ENCODE assay signal across 17 cellular contexts in the genomic region with DNA sequence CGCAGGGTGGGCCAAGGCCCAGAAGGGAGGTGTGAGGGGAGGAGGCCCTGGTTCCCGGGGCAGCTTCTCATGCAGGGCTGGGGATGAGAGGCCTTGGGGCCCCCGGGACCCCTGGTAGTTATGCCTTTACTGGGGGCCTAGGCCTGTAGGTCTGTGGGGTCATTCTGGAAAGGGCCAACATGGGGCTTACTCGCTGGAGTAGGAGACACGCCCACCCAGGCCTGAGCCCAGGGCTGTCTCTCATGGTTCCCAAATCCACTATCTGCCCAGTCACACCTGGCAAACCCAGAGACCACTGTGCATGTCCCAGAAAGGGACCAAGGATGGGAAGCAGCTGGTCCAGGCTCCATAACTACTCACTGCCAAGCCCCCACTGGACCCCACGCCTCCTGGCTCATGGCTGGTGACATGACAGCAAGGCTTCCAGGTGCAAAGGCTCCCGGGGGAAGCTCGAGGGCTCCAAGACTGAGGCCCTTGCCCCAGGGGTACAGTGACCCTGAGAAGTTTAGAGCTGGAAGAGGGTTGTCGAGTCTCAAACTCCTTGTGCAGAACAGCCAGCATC.
DNase-seq lines count a peak whose midpoint lies in the region; ATAC-seq and FAIRE-seq lines count a peak whose summit lies in the region.
"Had no signal": no experiment of that assay in that cellular context is flagged by ENCODE, and none has a peak within 500 bp of the region (broad histone marks: within the 10 kb centered on the region; RNA-seq: fewer than 3 reads in every experiment).

No MANE protein-coding gene starts in this region.

- H3K9me3 ChIP-seq in neuronal stem cell (replicated peaks in 1 of 2; ENCODE audit: control insufficient read depth in 2 of 2, insufficient read depth in 1 of 2, low read depth in 1 of 2, low read length in 2 of 2) (no peaks in the 10 kb centered on the region), small intestine (ENCODE audit: control insufficient read depth, low read depth) (no peaks in the 10 kb centered on the region)

- DNase-seq in activated naive CD8-positive, alpha-beta T cell treated with anti-CD3 and anti-CD28 coated beads, Interleukin-2, amount 10 ng/mL, durations not matched to agents 7 days and 5 days: no peak
- DNase-seq in activated naive CD8-positive, alpha-beta T cell treated with anti-CD3 and anti-CD28 coated beads, Interleukin-2, amount 50 U/mL, for 24 hours: no peak
- DNase-seq in D341Med (ENCODE audit: low spot score): peak; percentile 9
- DNase-seq in islet precursor cell: peak; percentile 44
- DNase-seq in neuronal stem cell (ENCODE audit: low spot score): no peak
- no peak for DNase-seq in GM19238 (ENCODE audit: insufficient read length, low spot score)
- DNase-seq in small intestine: no peak
- DNase-seq in C1 segment of cervical spinal cord (lab: John Stamatoyannopoulos, UW): no peak
- DNase-seq: ACHN, DMS79, GOT3, H9 had no signal

- H3K36me3 ChIP-seq in neuronal stem cell (replicated peaks in 1 of 2; ENCODE audit: control insufficient read depth in 2 of 2, insufficient read depth in 2 of 2, low read length in 2 of 2): no peaks in the 10 kb centered on the region
- H3K36me3 ChIP-seq in small intestine (ENCODE audit: control insufficient read depth in 2 of 2, insufficient read depth in 2 of 2, low read length in 2 of 2): no peaks in the 10 kb centered on the region

- H3K4me2 ChIP-seq in neuronal stem cell (ENCODE audit: insufficient read depth, low read length, poor library complexity, severe bottlenecking): no peak overlapping the region

- no peak overlapping the region for H3K4me3 ChIP-seq in neuronal stem cell (ENCODE audit: low read length in 2 of 2)
- H3K4me3 ChIP-seq in small intestine (ENCODE audit: low read depth in 1 of 2, low read length in 2 of 2): no peak overlapping the region

- H3K27me3 ChIP-seq in neuronal stem cell (ENCODE audit: control insufficient read depth in 3 of 3, insufficient read depth in 3 of 3, low read depth in 1 of 3, low read length in 3 of 3) (no peaks in the 10 kb centered on the region), small intestine (ENCODE audit: control insufficient read depth in 2 of 2, insufficient read depth in 2 of 2, low read length in 2 of 2) (no peaks in the 10 kb centered on the region)

- no peaks in the 10 kb centered on the region for H3K9me3 Mint-ChIP-seq in activated naive CD8-positive, alpha-beta T cell treated with anti-CD3 and anti-CD28 coated beads, Interleukin-2, amount 10 ng/mL, durations not matched to agents 7 days and 5 days
- H3K9me3 Mint-ChIP-seq in activated naive CD8-positive, alpha-beta T cell treated with anti-CD3 and anti-CD28 coated beads, Interleukin-2, amount 50 U/mL, for 24 hours: no peaks in the 10 kb centered on the region
- H3K9me3 Mint-ChIP-seq: H9 had no signal

- H3K23ac ChIP-seq in neuronal stem cell (ENCODE audit: low read depth, low read length, poor library complexity): no peak overlapping the region

- H2BK5ac ChIP-seq in neuronal stem cell (ENCODE audit: low read length): peak overlapping the region; percentile 14

- no peak overlapping the region for H4K8ac ChIP-seq in neuronal stem cell (ENCODE audit: low read depth, low read length)

- H3K4me1 ChIP-seq in neuronal stem cell (ENCODE audit: control insufficient read depth in 2 of 2, insufficient read depth in 1 of 2, low read depth in 1 of 2, low read length in 2 of 2) (peaks cover 0 to 12% of the 10 kb centered on the region in 2 donors), small intestine (ENCODE audit: control insufficient read depth in 2 of 2, insufficient read depth in 1 of 2, low read depth in 1 of 2, low read length in 1 of 2) (no peaks in the 10 kb centered on the region)

- H3K18ac ChIP-seq in neuronal stem cell (ENCODE audit: low read length): peak overlapping the region; percentile 84

- H2BK15ac ChIP-seq in neuronal stem cell (ENCODE audit: low read length): no peak overlapping the region

- peaks cover 34% of the 10 kb centered on the region for H3K4me1 Mint-ChIP-seq in activated naive CD8-positive, alpha-beta T cell treated with anti-CD3 and anti-CD28 coated beads, Interleukin-2, amount 10 ng/mL, durations not matched to agents 7 days and 5 days
- H3K4me1 Mint-ChIP-seq in activated naive CD8-positive, alpha-beta T cell treated with anti-CD3 and anti-CD28 coated beads, Interleukin-2, amount 50 U/mL, for 24 hours: peaks cover 50% of the 10 kb centered on the region

- H3K27ac Mint-ChIP-seq in activated naive CD8-positive, alpha-beta T cell treated with anti-CD3 and anti-CD28 coated beads, Interleukin-2, amount 10 ng/mL, durations not matched to agents 7 days and 5 days: peak overlapping the region; percentile 17
- H3K27ac Mint-ChIP-seq in activated naive CD8-positive, alpha-beta T cell treated with anti-CD3 and anti-CD28 coated beads, Interleukin-2, amount 50 U/mL, for 24 hours: no peak overlapping the region
- H3K27ac Mint-ChIP-seq: B cell, H9 had no signal

- no peak overlapping the region for H3K4me3 Mint-ChIP-seq in activated naive CD8-positive, alpha-beta T cell treated with anti-CD3 and anti-CD28 coated beads, Interleukin-2, amount 10 ng/mL, durations not matched to agents 7 days and 5 days
- H3K4me3 Mint-ChIP-seq in activated naive CD8-positive, alpha-beta T cell treated with anti-CD3 and anti-CD28 coated beads, Interleukin-2, amount 50 U/mL, for 24 hours: no peak overlapping the region
- H3K4me3 Mint-ChIP-seq: B cell, H9 had no signal

- no peak overlapping the region for H2BK120ac ChIP-seq in neuronal stem cell (ENCODE audit: low read depth, low read length)

- H2BK12ac ChIP-seq in neuronal stem cell (ENCODE audit: low read length): no peak overlapping the region

- no peaks in the 10 kb centered on the region for H3K36me3 Mint-ChIP-seq in activated naive CD8-positive, alpha-beta T cell treated with anti-CD3 and anti-CD28 coated beads, Interleukin-2, amount 10 ng/mL, durations not matched to agents 7 days and 5 days
- H3K36me3 Mint-ChIP-seq in activated naive CD8-positive, alpha-beta T cell treated with anti-CD3 and anti-CD28 coated beads, Interleukin-2, amount 50 U/mL, for 24 hours (ENCODE audit: low read depth): no peaks in the 10 kb centered on the region
- H3K36me3 Mint-ChIP-seq: IgD-negative memory B cell had no signal

- peak overlapping the region; percentile 3 for H2AK5ac ChIP-seq in neuronal stem cell (ENCODE audit: low read depth, low read length)

- no peaks in the 10 kb centered on the region for H3K27me3 Mint-ChIP-seq in activated naive CD8-positive, alpha-beta T cell treated with anti-CD3 and anti-CD28 coated beads, Interleukin-2, amount 10 ng/mL, durations not matched to agents 7 days and 5 days
- H3K27me3 Mint-ChIP-seq in activated naive CD8-positive, alpha-beta T cell treated with anti-CD3 and anti-CD28 coated beads, Interleukin-2, amount 50 U/mL, for 24 hours: no peaks in the 10 kb centered on the region
- H3K27me3 Mint-ChIP-seq: B cell, IgD-negative memory B cell had no signal

- POLR2A ChIA-PET in activated naive CD8-positive, alpha-beta T cell treated with anti-CD3 and anti-CD28 coated beads, Interleukin-2, amount 10 ng/mL, durations not matched to agents 7 days and 5 days (lab: Charles Lee): no interaction called here

- H3K9ac ChIP-seq in neuronal stem cell (ENCODE audit: low read depth, low read length, poor library complexity): peak overlapping the region; percentile 64

- H3K27ac ChIP-seq in neuronal stem cell (replicated peaks; ENCODE audit: low read length) (no peak overlapping the region), small intestine (ENCODE audit: low read depth in 1 of 2, low read length in 1 of 2) (no peak overlapping the region)
- H3K27ac ChIP-seq: C4-2B had no signal

- no peak overlapping the region for H3K4ac ChIP-seq in neuronal stem cell (ENCODE audit: low read length)

- no peak overlapping the region for H3K14ac ChIP-seq in neuronal stem cell (ENCODE audit: low read length)

- no peak overlapping the region for H4K91ac ChIP-seq in neuronal stem cell (ENCODE audit: low read depth, low read length, poor library complexity)

- H3K79me1 ChIP-seq in neuronal stem cell (ENCODE audit: low read depth, low read length): no peaks in the 10 kb centered on the region

- no peak for FAIRE-seq in small intestine (lab: Jason Lieb, UNC)
- FAIRE-seq: G401.6, GM12891 had no signal

- no peak overlapping the region for H2AFZ ChIP-seq in neuronal stem cell (ENCODE audit: low read length)

- ATAC-seq in activated naive CD8-positive, alpha-beta T cell treated with anti-CD3 and anti-CD28 coated beads, Interleukin-2, amount 10 ng/mL, durations not matched to agents 7 days and 5 days (ENCODE audit: low read depth): no peak
- ATAC-seq in activated naive CD8-positive, alpha-beta T cell treated with anti-CD3 and anti-CD28 coated beads, Interleukin-2, amount 50 U/mL, for 24 hours: no peak

- WGBS in neuronal stem cell (ENCODE audit: extremely low coverage in 2 of 2, insufficient read length in 2 of 2, insufficient replicate concordance in 1 of 2), 2 donors: no CpG with 5 or more reads among the region's 9 CpGs
- WGBS in small intestine, 3 donors: 86 to 98% (median 89%) methylated on average over 9 of the region's 9 CpGs

Comparison
In these comparisons a context has a peak if more than half of its experiments do, and no peak if none do; other contexts are left out.
1. DNase-seq: peak in D341Med (single experiment) and islet precursor cell (single experiment); none in activated naive CD8-positive, alpha-beta T cell treated with anti-CD3 and anti-CD28 coated beads, Interleukin-2, amount 10 ng/mL, durations not matched to agents 7 days and 5 days (single experiment), activated naive CD8-positive, alpha-beta T cell treated with anti-CD3 and anti-CD28 coated beads, Interleukin-2, amount 50 U/mL, for 24 hours (single experiment), neuronal stem cell (single experiment), GM19238 (single experiment), small intestine (single experiment) and C1 segment of cervical spinal cord (0 of 14).